ENCODE assay signal across 8 cellular contexts in the genomic region with DNA sequence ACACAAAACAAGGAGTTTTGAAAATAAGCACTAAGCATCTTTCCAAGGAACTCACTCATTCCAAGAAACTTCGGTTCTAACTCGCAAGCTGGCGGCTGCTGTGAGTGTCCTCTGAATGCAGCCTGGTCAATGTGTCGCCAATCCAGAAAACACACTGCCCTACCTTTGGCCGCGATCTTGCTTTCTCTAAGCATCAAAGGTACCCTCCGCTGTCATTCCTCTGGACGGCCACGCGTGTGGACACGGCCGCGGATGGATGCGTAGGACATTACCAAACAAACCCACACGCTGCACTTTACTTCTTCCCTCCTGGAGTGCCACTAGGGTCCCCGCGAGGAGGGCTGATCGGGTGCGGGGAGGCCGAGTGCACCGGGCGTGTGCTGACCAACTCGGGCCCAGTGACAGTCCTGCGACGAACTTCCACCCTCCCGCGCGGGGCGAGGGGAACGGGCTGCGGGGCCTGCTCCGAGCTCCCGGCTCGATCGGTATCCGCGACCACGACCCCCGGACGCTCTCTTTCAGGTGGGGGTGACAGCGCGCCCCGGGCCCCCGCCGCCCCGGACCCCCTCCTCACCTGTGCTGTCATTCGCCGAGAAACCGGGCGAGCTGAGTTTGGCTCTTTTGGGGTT. TPM values are rescaled to one million over a fixed set of nuclear protein-coding genes. Genes with fewer than 3 reads are reported as not detected.
A peak's percentile ranks its signal among the peaks of the same experiment; 100 is the strongest.
DNase-seq lines count a peak whose midpoint lies in the region; ATAC-seq and TF ChIP-seq lines count a peak whose summit lies in the region.

No MANE protein-coding gene starts in this region.

- DNase-seq in RWPE1 (ENCODE audit: low spot score) (no peak), colonic mucosa (peak; percentile 34), lung (ENCODE audit: low spot score) (no peak), testis (peak; percentile 42), NCI-H1436 (lab: John Stamatoyannopoulos, UW) (no peak)

- H3K4me3 ChIP-seq in BLaER1 (peak overlapping the region; percentile 75), colonic mucosa (peak overlapping the region; percentile 84), lung (peak overlapping the region; percentile 95), testis (peak overlapping the region; percentile 73 to 81)

- POLR2A ChIA-PET in RWPE1 (lab: Yijun Ruan, JAX; ENCODE audit: low non-redundant PET), result no interaction called here

- no peaks in the 10 kb centered on the region; the same call in 1 of the 2 replicates for H3K36me3 ChIP-seq in BLaER1
- no peaks in the 10 kb centered on the region for H3K36me3 ChIP-seq in colonic mucosa
- no peaks in the 10 kb centered on the region for H3K36me3 ChIP-seq in lung (ENCODE audit: control insufficient read depth in 2 of 2, insufficient read depth in 2 of 2, low read length in 2 of 2)
- no peaks in the 10 kb centered on the region for H3K36me3 ChIP-seq in testis (ENCODE audit: low read depth, missing control alignments)

- H3K9me3 ChIP-seq in BLaER1 (no peaks in the 10 kb centered on the region), colonic mucosa (no peaks in the 10 kb centered on the region), lung (ENCODE audit: control insufficient read depth in 2 of 2, insufficient read depth in 1 of 2, low read length in 1 of 2) (no peaks in the 10 kb centered on the region), testis (no peaks in the 10 kb centered on the region)

- intact Hi-C loops in colonic mucosa (cut with DNase I), result loop anchor here (5.0 to 10.0 kb wide), 2 partner anchors 105 to 187 kb away; no protein-coding TSS in a partner anchor
- intact Hi-C loops in testis (cut with DNase I; ENCODE audit: low total_unique reads), result no loop called here

- peak; percentile 19 for ATAC-seq in GM21528 (IDR thresholded peaks at IDR 0.05; ENCODE audit: low FRiP score, unreplicated experiment)
- no peak for ATAC-seq in lung (ENCODE audit: insufficient read depth, low FRiP score)
- ATAC-seq in HG02970 (IDR thresholded peaks at IDR 0.05; ENCODE audit: low FRiP score, unreplicated experiment), result no peak

- WGBS in lung, 2 donors, result 1 to 2% methylated on average over 49 to 50 of the region's 50 CpGs
- 0 to 1% methylated on average over 21 to 46 of the region's 50 CpGs for WGBS in testis, 2 donors

- H3K9ac ChIP-seq in BLaER1, result peak overlapping the region; percentile 96
- peak overlapping the region; percentile 73 to 76 for H3K9ac ChIP-seq in colonic mucosa (ENCODE audit: low read depth in 2 of 2, low read length in 2 of 2)

- H4K20me1 ChIP-seq in BLaER1, result peaks cover 55% of the 10 kb centered on the region

- TF ChIP-seq CTCF in RWPE1 (conservative IDR thresholded peaks at IDR 0.05; ENCODE audit: low read depth) (no peak), colonic mucosa (IDR thresholded peaks at IDR 0.05) (no peak), lung (IDR thresholded peaks at IDR 0.05; ENCODE audit: control extremely low read depth, extremely low read depth) (no peak), testis (IDR thresholded peaks at IDR 0.05) (no peak)

- H3K27ac ChIP-seq in BLaER1, result peak overlapping the region; percentile 98
- H3K27ac ChIP-seq in RWPE1, result peak overlapping the region; percentile 85
- H3K27ac ChIP-seq in colonic mucosa, result no peak overlapping the region
- peak overlapping the region; percentile 60 for H3K27ac ChIP-seq in lung (ENCODE audit: low read depth in 1 of 2, low read length in 1 of 2)
- peak overlapping the region; percentile 27 to 92 for H3K27ac ChIP-seq in testis

- H3K4me2 ChIP-seq in BLaER1, result peak overlapping the region; percentile 82

- CTCF ChIA-PET in RWPE1 (lab: Yijun Ruan, JAX), result interaction anchor here (0.7 kb wide), 1 partner anchor 107 kb away, joined by 3 read pairs; no protein-coding TSS in a partner anchor

- H3K27me3 ChIP-seq in BLaER1 (no peaks in the 10 kb centered on the region), colonic mucosa (no peaks in the 10 kb centered on the region), lung (ENCODE audit: control insufficient read depth, insufficient read depth) (no peaks in the 10 kb centered on the region), testis (no peaks in the 10 kb centered on the region)

- peaks cover 66% of the 10 kb centered on the region for H3K4me1 ChIP-seq in BLaER1
- H3K4me1 ChIP-seq in colonic mucosa, result peaks cover 3% of the 10 kb centered on the region
- peaks cover 20 to 24% of the 10 kb centered on the region in 2 donors for H3K4me1 ChIP-seq in lung (ENCODE audit: control insufficient read depth in 2 of 2, insufficient read depth in 2 of 2, low read length in 2 of 2)
- H3K4me1 ChIP-seq in testis, result peaks cover 24% of the 10 kb centered on the region

- TF ChIP-seq POLR2A in testis (IDR thresholded peaks at IDR 0.05), result no peak

RNA-seq across cellular contexts. Expression of a gene that starts 1.1 kb away (rescaled TPM):
- total RNA-seq in colonic mucosa, result 10 to 100 TPM; 42.0 to 45.2 TPM
- total RNA-seq in lung, result 100 to 1,000 TPM in 1 of 2 donors, 10 to 100 TPM in 1; 54.7 to 155 TPM
- polyA plus RNA-seq in lung, result 10 to 100 TPM; 16.0 to 17.5 TPM
- total RNA-seq in testis, result 100 to 1,000 TPM; 141 to 185 TPM
- 86.0 TPM for polyA plus RNA-seq in testis (ENCODE audit: insufficient read depth, low read depth, low replicate concordance)

Comparison
In these comparisons a context has a peak if more than half of its experiments do, and no peak if none do; other contexts are left out.
1. DNase-seq: peak in colonic mucosa (single experiment) and testis (single experiment); none in RWPE1 (single experiment), lung (single experiment) and NCI-H1436 (single experiment).
2. Peak in every context shown above with its lines, with median percentiles within 50 percentile points of each other: H3K4me3 ChIP-seq.